Comparison of ENCODE assay signal across 26 cellular contexts in genomic region chr2:16316456-16317210, GRCh38.
"Had no signal": no experiment of that assay in that cellular context is flagged by ENCODE, and none has a peak within 500 bp of the region (broad histone marks: within the 10 kb centered on the region; RNA-seq: fewer than 3 reads in every experiment).

No MANE protein-coding gene starts in this region.

- H3K9me3 ChIP-seq: gastroesophageal sphincter, heart left ventricle, left lung, ovary, sigmoid colon, testis, tibial artery had no signal

- DNase-seq: cerebellar nuclear complex; dorsolateral prefrontal cortex; effector CD4-positive, alpha-beta T cell; endodermal cell; foreskin keratinocyte; heart left ventricle; kidney; left lung; natural killer cell; nucleus accumbens; ovary; sigmoid colon; stimulated activated CD4-positive, alpha-beta T cell treated with anti-CD3 and anti-CD28 coated beads, Interleukin-2, amount 100 ng/mL, for 24 hours; stimulated activated CD4-positive, alpha-beta T cell treated with anti-CD3 and anti-CD28 coated beads, Interleukin-4, amount 100 ng/mL, for 24 hours; stimulated activated naive CD8-positive, alpha-beta T cell treated with anti-CD3 and anti-CD28 coated beads, Interleukin-15, Interleukin-2, amounts not matched to agents 100 U/mL and 50 U/mL, for 24 hours; substantia nigra; testis; tibial artery had no signal

- H3K9me3 Mint-ChIP-seq: endodermal cell, natural killer cell, type B pancreatic cell had no signal

- FAIRE-seq: kidney had no signal

- H3K4me2 ChIP-seq: hepatocyte had no signal

- H3K4me1 Mint-ChIP-seq: natural killer cell; stimulated activated effector memory CD8-positive, alpha-beta T cell treated with anti-CD3 and anti-CD28 coated beads, Interleukin-12 subunit alpha, Interleukin-12 subunit beta, amount 100 ng/mL, for 72 hours had no signal

- H3K36me3 ChIP-seq: gastroesophageal sphincter, heart left ventricle, left lung, ovary, sigmoid colon, tibial artery had no signal

- H3K36me3 Mint-ChIP-seq: memory B cell; natural killer cell; stimulated activated effector memory CD8-positive, alpha-beta T cell treated with anti-CD3 and anti-CD28 coated beads, Interleukin-12 subunit alpha, Interleukin-12 subunit beta, amount 100 ng/mL, for 72 hours; type B pancreatic cell had no signal

- H3K27ac Mint-ChIP-seq: endodermal cell; memory B cell; natural killer cell; stimulated activated effector memory CD8-positive, alpha-beta T cell treated with anti-CD3 and anti-CD28 coated beads, Interleukin-12 subunit alpha, Interleukin-12 subunit beta, amount 100 ng/mL, for 72 hours; type B pancreatic cell had no signal

- H3K4me3 ChIP-seq: dorsolateral prefrontal cortex, gastroesophageal sphincter, heart left ventricle, hepatocyte, left lung, lung, ovary, sigmoid colon, testis, tibial artery had no signal

- H3K4me3 Mint-ChIP-seq: endodermal cell; memory B cell; natural killer cell; stimulated activated effector memory CD8-positive, alpha-beta T cell treated with anti-CD3 and anti-CD28 coated beads, Interleukin-12 subunit alpha, Interleukin-12 subunit beta, amount 100 ng/mL, for 72 hours; type B pancreatic cell had no signal

- H3K27me3 ChIP-seq: dorsolateral prefrontal cortex, foreskin keratinocyte, gastroesophageal sphincter, hepatocyte, left lung, ovary, sigmoid colon, testis, tibial artery had no signal

- H3K4me1 ChIP-seq: foreskin keratinocyte, gastroesophageal sphincter, left lung, sigmoid colon, testis, tibial artery had no signal

- H3K27ac ChIP-seq: dorsolateral prefrontal cortex, epithelial cell of prostate, foreskin keratinocyte, gastroesophageal sphincter, heart left ventricle, hepatocyte, left lung, ovary, sigmoid colon, testis, tibial artery had no signal

- ATAC-seq: esophagus mucosa; foreskin keratinocyte; gastroesophageal sphincter; left lung; natural killer cell; stimulated activated naive CD8-positive, alpha-beta T cell treated with anti-CD3 and anti-CD28 coated beads, Interleukin-15, Interleukin-2, amounts not matched to agents 100 U/mL and 50 U/mL, for 24 hours had no signal
